Comparison of ENCODE assay signal across 17 cellular contexts in genomic region chr22:31119026-31119717, GRCh38. TPM values are rescaled to one million over a fixed set of nuclear protein-coding genes. Genes with fewer than 3 reads are reported as not detected.
"Had no signal": no experiment of that assay in that cellular context is flagged by ENCODE, and none has a peak within 500 bp of the region (broad histone marks: within the 10 kb centered on the region; RNA-seq: fewer than 3 reads in every experiment).

No MANE protein-coding gene starts in this region.

- ATAC-seq: stimulated activated naive B cell treated with anti-CD40 and anti-IgM and Interleukin-4, amounts not matched to agents 10 μg/mL and 1 μg/mL and 100 μg/mL, for 72 hours had no signal

- H3K36me3 ChIP-seq: transverse colon had no signal

- DNase-seq: activated B cell treated with CpG ODN at 0.5 μM for 24 hours; activated CD4-positive, alpha-beta T cell treated with anti-CD3 and anti-CD28 coated beads, Interleukin-2, amount 10 ng/mL, durations not matched to agents 24 days and 14 days; activated naive CD4-positive, alpha-beta T cell treated with anti-CD3 and anti-CD28 coated beads, Interleukin-2, amount 50 U/mL, for 16 hours; erythroblast; glutamatergic neuron; left colon; mammary epithelial cell; stimulated activated CD4-positive, alpha-beta T cell treated with anti-CD3 and anti-CD28 coated beads, Interleukin-2, amount 100 ng/mL, for 24 hours; stimulated activated naive B cell treated with anti-CD40 and anti-IgM and Interleukin-4, amounts not matched to agents 10 μg/mL and 1 μg/mL and 100 μg/mL, for 72 hours; T1000; transverse colon had no signal

- H3K27me3 ChIP-seq: transverse colon had no signal

- H3K9me3 ChIP-seq: transverse colon had no signal

- H3K4me3 ChIP-seq: transverse colon had no signal

RNA-seq across cellular contexts. Expression of gene INPP5J, which starts 3.6 kb away (rescaled TPM):
- total RNA-seq: mononuclear cell, subcutaneous adipose tissue had no signal

RNA-seq across cellular contexts. Expression of gene PLA2G3, which starts 21.1 kb away (rescaled TPM):
- total RNA-seq: activated B cell treated with CpG ODN at 0.5 μM for 24 hours; activated CD4-positive, alpha-beta T cell treated with anti-CD3 and anti-CD28 coated beads, Interleukin-2, amount 10 ng/mL, durations not matched to agents 24 days and 14 days; activated CD8-positive, alpha-beta memory T cell treated with anti-CD3 and anti-CD28 coated beads for 36 hours; cerebellum; mammary epithelial cell; mononuclear cell; natural killer cell treated with Interleukin-12 subunit alpha and Interleukin-12 subunit beta and Interleukin-15 and Interleukin-18, amount 100 ng/mL, for 72 hours; omental fat pad; subcutaneous adipose tissue; transverse colon had no signal
- polyA plus RNA-seq: mammary epithelial cell had no signal
